In the genomic region with DNA sequence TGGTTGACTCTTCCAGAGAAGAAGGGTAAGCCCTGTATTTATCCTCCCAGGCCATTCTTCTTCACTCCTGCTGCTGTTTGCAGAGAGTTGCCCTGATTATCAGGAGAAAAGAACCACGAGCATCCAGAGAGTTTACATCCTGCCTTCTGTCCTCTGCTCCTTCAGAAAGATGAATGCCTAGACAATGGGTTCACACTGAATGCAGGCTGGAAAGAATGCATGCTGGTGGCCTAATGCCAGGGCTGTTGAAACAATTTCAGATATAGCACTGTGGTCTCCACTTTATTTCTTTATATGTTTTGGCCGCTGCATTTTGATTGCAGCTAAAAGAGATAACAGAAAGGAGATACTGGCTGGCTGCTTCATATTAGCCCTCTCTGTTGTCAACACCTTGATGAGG, we compare ENCODE assay signal across 1 cellular context.
TF ChIP-seq lines count a peak whose summit lies in the region.

No MANE protein-coding gene starts in this region.

TF ChIP-seq in GM23338, 12 proteins besides CTCF, POLR2A, EP300 and RAD21:
- TF ChIP-seq JUNB (IDR thresholded peaks at IDR 0.05; ENCODE audit: unreplicated experiment), result no peak
- TF ChIP-seq EZH2phosphoT487 (IDR thresholded peaks at IDR 0.05; ENCODE audit: unreplicated experiment), result no peak
- TF ChIP-seq, protein P1, sequence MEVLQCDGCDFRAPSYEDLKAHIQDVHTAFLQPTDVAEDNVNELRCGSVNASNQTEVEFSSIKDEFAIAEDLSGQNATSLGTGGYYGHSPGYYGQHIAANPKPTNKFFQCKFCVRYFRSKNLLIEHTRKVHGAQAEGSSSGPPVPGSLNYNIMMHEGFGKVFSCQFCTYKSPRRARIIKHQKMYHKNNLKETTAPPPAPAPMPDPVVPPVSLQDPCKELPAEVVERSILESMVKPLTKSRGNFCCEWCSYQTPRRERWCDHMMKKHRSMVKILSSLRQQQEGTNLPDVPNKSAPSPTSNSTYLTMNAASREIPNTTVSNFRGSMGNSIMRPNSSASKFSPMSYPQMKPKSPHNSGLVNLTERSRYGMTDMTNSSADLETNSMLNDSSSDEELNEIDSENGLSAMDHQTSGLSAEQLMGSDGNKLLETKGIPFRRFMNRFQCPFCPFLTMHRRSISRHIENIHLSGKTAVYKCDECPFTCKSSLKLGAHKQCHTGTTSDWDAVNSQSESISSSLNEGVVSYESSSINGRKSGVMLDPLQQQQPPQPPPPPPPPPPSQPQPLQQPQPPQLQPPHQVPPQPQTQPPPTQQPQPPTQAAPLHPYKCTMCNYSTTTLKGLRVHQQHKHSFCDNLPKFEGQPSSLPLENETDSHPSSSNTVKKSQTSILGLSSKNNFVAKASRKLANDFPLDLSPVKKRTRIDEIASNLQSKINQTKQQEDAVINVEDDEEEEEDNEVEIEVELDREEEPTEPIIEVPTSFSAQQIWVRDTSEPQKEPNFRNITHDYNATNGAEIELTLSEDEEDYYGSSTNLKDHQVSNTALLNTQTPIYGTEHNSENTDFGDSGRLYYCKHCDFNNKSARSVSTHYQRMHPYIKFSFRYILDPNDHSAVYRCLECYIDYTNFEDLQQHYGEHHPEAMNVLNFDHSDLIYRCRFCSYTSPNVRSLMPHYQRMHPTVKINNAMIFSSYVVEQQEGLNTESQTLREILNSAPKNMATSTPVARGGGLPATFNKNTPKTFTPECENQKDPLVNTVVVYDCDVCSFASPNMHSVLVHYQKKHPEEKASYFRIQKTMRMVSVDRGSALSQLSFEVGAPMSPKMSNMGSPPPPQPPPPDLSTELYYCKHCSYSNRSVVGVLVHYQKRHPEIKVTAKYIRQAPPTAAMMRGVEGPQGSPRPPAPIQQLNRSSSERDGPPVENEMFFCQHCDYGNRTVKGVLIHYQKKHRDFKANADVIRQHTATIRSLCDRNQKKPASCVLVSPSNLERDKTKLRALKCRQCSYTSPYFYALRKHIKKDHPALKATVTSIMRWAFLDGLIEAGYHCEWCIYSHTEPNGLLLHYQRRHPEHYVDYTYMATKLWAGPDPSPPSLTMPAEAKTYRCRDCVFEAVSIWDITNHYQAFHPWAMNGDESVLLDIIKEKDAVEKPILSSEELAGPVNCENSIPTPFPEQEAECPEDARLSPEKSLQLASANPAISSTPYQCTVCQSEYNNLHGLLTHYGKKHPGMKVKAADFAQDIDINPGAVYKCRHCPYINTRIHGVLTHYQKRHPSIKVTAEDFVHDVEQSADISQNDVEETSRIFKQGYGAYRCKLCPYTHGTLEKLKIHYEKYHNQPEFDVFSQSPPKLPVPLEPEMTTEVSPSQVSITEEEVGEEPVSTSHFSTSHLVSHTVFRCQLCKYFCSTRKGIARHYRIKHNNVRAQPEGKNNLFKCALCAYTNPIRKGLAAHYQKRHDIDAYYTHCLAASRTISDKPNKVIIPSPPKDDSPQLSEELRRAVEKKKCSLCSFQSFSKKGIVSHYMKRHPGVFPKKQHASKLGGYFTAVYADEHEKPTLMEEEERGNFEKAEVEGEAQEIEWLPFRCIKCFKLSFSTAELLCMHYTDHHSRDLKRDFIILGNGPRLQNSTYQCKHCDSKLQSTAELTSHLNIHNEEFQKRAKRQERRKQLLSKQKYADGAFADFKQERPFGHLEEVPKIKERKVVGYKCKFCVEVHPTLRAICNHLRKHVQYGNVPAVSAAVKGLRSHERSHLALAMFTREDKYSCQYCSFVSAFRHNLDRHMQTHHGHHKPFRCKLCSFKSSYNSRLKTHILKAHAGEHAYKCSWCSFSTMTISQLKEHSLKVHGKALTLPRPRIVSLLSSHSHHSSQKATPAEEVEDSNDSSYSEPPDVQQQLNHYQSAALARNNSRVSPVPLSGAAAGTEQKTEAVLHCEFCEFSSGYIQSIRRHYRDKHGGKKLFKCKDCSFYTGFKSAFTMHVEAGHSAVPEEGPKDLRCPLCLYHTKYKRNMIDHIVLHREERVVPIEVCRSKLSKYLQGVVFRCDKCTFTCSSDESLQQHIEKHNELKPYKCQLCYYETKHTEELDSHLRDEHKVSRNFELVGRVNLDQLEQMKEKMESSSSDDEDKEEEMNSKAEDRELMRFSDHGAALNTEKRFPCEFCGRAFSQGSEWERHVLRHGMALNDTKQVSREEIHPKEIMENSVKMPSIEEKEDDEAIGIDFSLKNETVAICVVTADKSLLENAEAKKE (CRISPR knock-in tag; IDR thresholded peaks at IDR 0.05), result 0 out of 2 replicates have a peak, but pooled peaks have one; percentile 16
